In the genomic region with DNA sequence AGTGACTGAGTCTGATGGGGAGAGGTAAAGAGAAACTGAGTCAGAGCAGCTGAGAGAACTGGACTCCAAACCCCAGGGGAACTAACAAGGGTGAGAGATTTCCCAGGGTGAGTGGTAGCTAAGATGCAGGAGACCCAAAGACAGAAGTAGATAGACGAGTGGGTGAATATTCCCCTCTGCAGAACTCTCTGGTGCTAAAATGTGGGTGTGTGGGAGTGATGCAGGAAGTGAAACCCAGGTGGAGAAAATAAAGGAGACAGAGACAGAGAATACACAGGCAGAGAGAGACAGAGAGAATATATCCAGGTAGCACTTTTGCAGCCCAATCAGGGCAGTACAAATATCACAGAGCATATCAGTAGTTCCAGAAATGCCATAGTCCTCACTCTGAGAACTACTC, we compare ENCODE assay signal across 16 cellular contexts.
A peak's percentile ranks its signal among the peaks of the same experiment; 100 is the strongest.
DNase-seq lines count a peak whose midpoint lies in the region; ATAC-seq and TF ChIP-seq lines count a peak whose summit lies in the region.
"Had no signal": no experiment of that assay in that cellular context is flagged by ENCODE, and none has a peak within 500 bp of the region (broad histone marks: within the 10 kb centered on the region; RNA-seq: fewer than 3 reads in every experiment).

No MANE protein-coding gene starts in this region.

- TF ChIP-seq CTCF in GM20000 (IDR thresholded peaks at IDR 0.05; ENCODE audit: extremely low read depth, missing control alignments) (no peak), MM.1S (IDR thresholded peaks at IDR 0.05; ENCODE audit: low read length) (no peak), GM13977 (IDR thresholded peaks at IDR 0.05; ENCODE audit: extremely low read depth, insufficient read depth, missing control alignments) (no peak)

- H3K36me3 ChIP-seq in MM.1S (replicated peaks; ENCODE audit: insufficient read depth, low read length) = no peaks in the 10 kb centered on the region
- H3K36me3 ChIP-seq: BLaER1 had no signal

- H3K27me3 ChIP-seq in MM.1S (replicated peaks; ENCODE audit: insufficient read depth, low read length) = no peaks in the 10 kb centered on the region

- no peaks in the 10 kb centered on the region for H3K9me3 ChIP-seq in MM.1S (replicated peaks; ENCODE audit: insufficient read depth, low read length)
- H3K9me3 ChIP-seq: BLaER1 had no signal

- H3K79me2 ChIP-seq in MM.1S (ENCODE audit: low read length) = no peaks in the 10 kb centered on the region

- peak overlapping the region; percentile 54 for H2AFZ ChIP-seq in MM.1S (ENCODE audit: low read length)

- in situ Hi-C loops in GM13977 (cut with MboI; ENCODE audit: low pct_unique_long_range_greater_than_20kb, low sequenced_read_pairs, unreplicated experiment) = no loop called here

- H3K9ac ChIP-seq in MM.1S (ENCODE audit: low read length) = peak overlapping the region; percentile 22; the same call in 1 of the 2 replicates
- H3K9ac ChIP-seq: BLaER1 had no signal

- H4K20me1 ChIP-seq in MM.1S (ENCODE audit: insufficient read depth, low read length) = no peaks in the 10 kb centered on the region
- H4K20me1 ChIP-seq: BLaER1 had no signal

- H3K4me3 ChIP-seq in MM.1S (ENCODE audit: low read length) = peak overlapping the region; percentile 33; the same call in 1 of the 2 replicates
- H3K4me3 ChIP-seq: BLaER1, K562 had no signal

- ATAC-seq in GM18858 (IDR thresholded peaks at IDR 0.05; ENCODE audit: unreplicated experiment) = peak; percentile 50
- peak; percentile 58 for ATAC-seq in HG02885 (IDR thresholded peaks at IDR 0.05; ENCODE audit: poor library complexity, unreplicated experiment)
- ATAC-seq in HG02840 (IDR thresholded peaks at IDR 0.05; ENCODE audit: low FRiP score, unreplicated experiment) = no peak
- ATAC-seq: K562 had no signal

- H3K27ac ChIP-seq in MM.1S (ENCODE audit: low read length) = peak overlapping the region; percentile 85
- H3K27ac ChIP-seq: BLaER1 had no signal

- H3K4me1 ChIP-seq in MM.1S (ENCODE audit: low read length) = peaks cover 43% of the 10 kb centered on the region
- H3K4me1 ChIP-seq: BLaER1 had no signal

- no peaks in the 10 kb centered on the region for H3K9me2 ChIP-seq in MM.1S (replicated peaks; ENCODE audit: insufficient read depth, low read length)

- peak overlapping the region; percentile 74 for H3K4me2 ChIP-seq in MM.1S (ENCODE audit: low read depth, low read length)
- H3K4me2 ChIP-seq: BLaER1 had no signal

- DNase-seq in GM20000 (ENCODE audit: low spot score) = peak; percentile 1
- no peak for DNase-seq in MM.1S
- no peak for DNase-seq in iPS-NIHi7 (ENCODE audit: extremely low spot score)
- no peak for DNase-seq in GM13977 (ENCODE audit: low spot score)
- no peak for DNase-seq in activated CD4-positive, alpha-beta T cell treated with anti-CD3 and anti-CD28 coated beads, Interleukin-2, amount 50 U/mL, for 1 hour
- DNase-seq: 8988T; AML-193; CD8-positive, alpha-beta memory T cell; DMS53; GF-D8; Kasumi-1 had no signal

- H3F3A ChIP-seq in MM.1S (ENCODE audit: insufficient read depth, low read length) = peaks cover 13% of the 10 kb centered on the region
